ENCODE assay signal across 8 cellular contexts in genomic region chr5:103120607-103121200, GRCh38. TPM values are rescaled to one million over a fixed set of nuclear protein-coding genes. Genes with fewer than 3 reads are reported as not detected.
DNase-seq lines count a peak whose midpoint lies in the region; ATAC-seq and TF ChIP-seq lines count a peak whose summit lies in the region.

No MANE protein-coding gene starts in this region.

- peak; percentile 38 for DNase-seq in GM12865 (ENCODE audit: low read depth)
- DNase-seq in HT1080 (ENCODE audit: low read depth) = peak; percentile 10
- peak; percentile 30 for DNase-seq in activated CD8-positive, alpha-beta T cell treated with anti-CD3 and anti-CD28 coated beads, Interleukin-2, amount 10 ng/mL, durations not matched to agents 7 days and 5 days
- DNase-seq in cardiac muscle cell (ENCODE audit: low read depth in 1 of 2, low spot score in 1 of 2) = peak; percentile 27 to 31
- no peak for DNase-seq in progenitor cell of endocrine pancreas (ENCODE audit: low spot score, unreplicated experiment)
- no peak for DNase-seq in NCI-H2029 (lab: John Stamatoyannopoulos, UW)
- DNase-seq in HuH-7 (ENCODE audit: low spot score) = no peak
- DNase-seq in effector CD8-positive, alpha-beta T cell (lab: John Stamatoyannopoulos, UW) = no peak

- no peaks in the 10 kb centered on the region for H3K27me3 Mint-ChIP-seq in activated CD8-positive, alpha-beta T cell treated with anti-CD3 and anti-CD28 coated beads, Interleukin-2, amount 10 ng/mL, durations not matched to agents 7 days and 5 days (ENCODE audit: low read depth)
- H3K27me3 Mint-ChIP-seq in progenitor cell of endocrine pancreas = no peaks in the 10 kb centered on the region

- H3K27me3 ChIP-seq in cardiac muscle cell = no peaks in the 10 kb centered on the region

- CTCF ChIA-PET in activated CD8-positive, alpha-beta T cell treated with anti-CD3 and anti-CD28 coated beads, Interleukin-2, amount 10 ng/mL, durations not matched to agents 7 days and 5 days (lab: Charles Lee) = interaction anchor here (1.2 to 2.0 kb wide), 4 partner anchors 9 to 360 kb away, joined by 3 to 10 read pairs (median 6); no protein-coding TSS in a partner anchor

- peaks cover 29% of the 10 kb centered on the region for H3K4me1 Mint-ChIP-seq in activated CD8-positive, alpha-beta T cell treated with anti-CD3 and anti-CD28 coated beads, Interleukin-2, amount 10 ng/mL, durations not matched to agents 7 days and 5 days (ENCODE audit: low read depth)
- peaks cover 21% of the 10 kb centered on the region for H3K4me1 Mint-ChIP-seq in progenitor cell of endocrine pancreas (ENCODE audit: low read depth)

- H3K27ac ChIP-seq in cardiac muscle cell = peak overlapping the region; percentile 98

- H3K4me1 ChIP-seq in cardiac muscle cell (ENCODE audit: low read depth) = peaks cover 14% of the 10 kb centered on the region

- H3K36me3 ChIP-seq in cardiac muscle cell = no peaks in the 10 kb centered on the region

- H3K9me3 Mint-ChIP-seq in activated CD8-positive, alpha-beta T cell treated with anti-CD3 and anti-CD28 coated beads, Interleukin-2, amount 10 ng/mL, durations not matched to agents 7 days and 5 days (ENCODE audit: insufficient read depth) = no peaks in the 10 kb centered on the region
- H3K9me3 Mint-ChIP-seq in progenitor cell of endocrine pancreas (ENCODE audit: low read depth) = no peaks in the 10 kb centered on the region

- ATAC-seq in activated CD8-positive, alpha-beta T cell treated with anti-CD3 and anti-CD28 coated beads, Interleukin-2, amount 10 ng/mL, durations not matched to agents 7 days and 5 days = peak; percentile 2

- H3K27ac Mint-ChIP-seq in activated CD8-positive, alpha-beta T cell treated with anti-CD3 and anti-CD28 coated beads, Interleukin-2, amount 10 ng/mL, durations not matched to agents 7 days and 5 days = peak overlapping the region; percentile 96
- H3K27ac Mint-ChIP-seq in progenitor cell of endocrine pancreas = peak overlapping the region; percentile 99

- no peaks in the 10 kb centered on the region for H3K9me3 ChIP-seq in cardiac muscle cell (ENCODE audit: low read depth)

- H3K4me3 Mint-ChIP-seq in activated CD8-positive, alpha-beta T cell treated with anti-CD3 and anti-CD28 coated beads, Interleukin-2, amount 10 ng/mL, durations not matched to agents 7 days and 5 days = peak overlapping the region; percentile 85
- H3K4me3 Mint-ChIP-seq in progenitor cell of endocrine pancreas (ENCODE audit: low read depth) = peak overlapping the region; percentile 90

- TF ChIP-seq CTCF in GM12865 (IDR thresholded peaks at IDR 0.05; ENCODE audit: insufficient read depth, low read depth, low read length, missing control alignments) (no peak), cardiac muscle cell (IDR thresholded peaks at IDR 0.05; ENCODE audit: low read depth, low read length) (no peak), progenitor cell of endocrine pancreas (IDR thresholded peaks at IDR 0.05; ENCODE audit: unreplicated experiment) (no peak)

- POLR2A ChIA-PET in activated CD8-positive, alpha-beta T cell treated with anti-CD3 and anti-CD28 coated beads, Interleukin-2, amount 10 ng/mL, durations not matched to agents 7 days and 5 days (lab: Charles Lee) = interaction anchor here (0.8 to 2.1 kb wide), 13 partner anchors 8 to 356 kb away, joined by 3 to 12 read pairs (median 4); partner anchors contain the start of gene MACIR

- peaks cover 10% of the 10 kb centered on the region for H3K36me3 Mint-ChIP-seq in activated CD8-positive, alpha-beta T cell treated with anti-CD3 and anti-CD28 coated beads, Interleukin-2, amount 10 ng/mL, durations not matched to agents 7 days and 5 days (ENCODE audit: low read depth)
- H3K36me3 Mint-ChIP-seq in progenitor cell of endocrine pancreas (ENCODE audit: insufficient read depth) = no peaks in the 10 kb centered on the region

- H3K4me3 ChIP-seq in GM12865 (ENCODE audit: low read depth, low read length) (peak overlapping the region; percentile 85), cardiac muscle cell (peak overlapping the region; percentile 84)

RNA-seq across cellular contexts. Expression of gene PPIP5K2, which starts 0.6 kb away (rescaled TPM):
- 35.8 and 40.7 TPM in 2 replicates for total RNA-seq in HT1080 (2014; rRNA removed; shearing (Covaris generic))
- 32.2 and 37.3 TPM in 2 replicates for polyA plus RNA-seq in HT1080 (2015; cell fraction: cytosol; rRNA removed)
- polyA plus RNA-seq in HT1080 (2015; cell fraction: nucleus; rRNA removed) = 69.0 and 70.9 TPM in 2 replicates
- total RNA-seq in activated CD8-positive, alpha-beta T cell treated with anti-CD3 and anti-CD28 coated beads, Interleukin-2, amount 10 ng/mL, durations not matched to agents 7 days and 5 days = 10 to 100 TPM; 65.7 to 68.2 TPM
- 15.5 and 28.2 TPM in 2 replicates for total RNA-seq in cardiac muscle cell
- 27.6 and 42.1 TPM in 2 replicates for polyA plus RNA-seq in cardiac muscle cell
- 89.2 and 89.4 TPM in 2 replicates for total RNA-seq in progenitor cell of endocrine pancreas

RNA-seq across cellular contexts. Expression of gene GIN1, which starts 0.8 kb away (rescaled TPM):
- 6.0 and 8.0 TPM in 2 replicates for total RNA-seq in HT1080 (2014; rRNA removed; shearing (Covaris generic))
- polyA plus RNA-seq in HT1080 (2015; cell fraction: cytosol; rRNA removed) = 5.0 and 5.6 TPM in 2 replicates
- polyA plus RNA-seq in HT1080 (2015; cell fraction: nucleus; rRNA removed) = 9.5 and 13.5 TPM in 2 replicates
- total RNA-seq in activated CD8-positive, alpha-beta T cell treated with anti-CD3 and anti-CD28 coated beads, Interleukin-2, amount 10 ng/mL, durations not matched to agents 7 days and 5 days = 10 to 100 TPM in 1 of 2 experiments, 1 to 10 TPM in 1; 7.5 to 14.9 TPM
- total RNA-seq in cardiac muscle cell (5.6 and 6.1 TPM in 2 replicates), progenitor cell of endocrine pancreas (9.0 and 10.3 TPM in 2 replicates)
- polyA plus RNA-seq in cardiac muscle cell = 8.7 and 14.2 TPM in 2 replicates

Comparison
In these comparisons a context has a peak if more than half of its experiments do, and no peak if none do; other contexts are left out.
1. DNase-seq: peak in GM12865 (single experiment), HT1080 (single experiment), activated CD8-positive, alpha-beta T cell treated with anti-CD3 and anti-CD28 coated beads, Interleukin-2, amount 10 ng/mL, durations not matched to agents 7 days and 5 days (single experiment) and cardiac muscle cell (2 of 2); none in progenitor cell of endocrine pancreas (single experiment), NCI-H2029 (single experiment), HuH-7 (single experiment) and effector CD8-positive, alpha-beta T cell (single experiment).